ENCODE assay signal across 17 cellular contexts in the genomic region with DNA sequence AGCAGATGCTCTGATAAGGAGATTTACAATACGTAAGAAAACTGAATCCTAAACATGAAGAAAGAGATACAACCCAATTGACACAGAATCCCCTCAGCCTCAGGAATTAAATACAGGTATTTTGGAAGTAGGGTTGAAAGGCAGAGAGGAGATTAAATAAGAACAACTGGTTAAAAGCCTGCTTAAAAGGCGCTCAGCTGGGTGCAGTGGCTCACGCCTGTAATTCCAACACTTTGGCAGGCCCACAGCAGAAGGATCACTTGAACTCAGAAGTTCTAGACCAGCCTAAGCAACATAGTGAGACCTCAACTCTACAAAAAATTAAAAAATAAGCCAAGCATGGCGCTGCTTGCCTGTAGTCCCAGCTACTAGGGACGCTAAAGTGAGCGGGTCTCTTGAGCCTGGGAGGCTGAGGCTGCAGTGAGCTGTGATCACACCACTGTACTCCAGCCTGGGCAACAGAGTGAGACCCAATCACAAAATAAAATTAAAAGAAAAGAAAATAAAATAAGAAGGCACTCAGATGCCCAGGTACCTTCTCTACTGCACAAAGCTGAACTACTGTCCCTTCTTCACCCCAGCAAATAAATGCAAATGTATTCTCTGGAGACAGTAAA. TPM values are rescaled to one million over a fixed set of nuclear protein-coding genes. Genes with fewer than 3 reads are reported as not detected.
DNase-seq lines count a peak whose midpoint lies in the region; ATAC-seq, FAIRE-seq and TF ChIP-seq lines count a peak whose summit lies in the region.
"Had no signal": no experiment of that assay in that cellular context is flagged by ENCODE, and none has a peak within 500 bp of the region (broad histone marks: within the 10 kb centered on the region; RNA-seq: fewer than 3 reads in every experiment).

No MANE protein-coding gene starts in this region.

- H3K9me3 Mint-ChIP-seq in activated naive CD4-positive, alpha-beta T cell treated with anti-CD3 and anti-CD28 coated beads for 36 hours = peaks cover 2% of the 10 kb centered on the region

- H3K27ac Mint-ChIP-seq in activated naive CD4-positive, alpha-beta T cell treated with anti-CD3 and anti-CD28 coated beads for 36 hours = peak overlapping the region; percentile 52
- H3K27ac Mint-ChIP-seq in T-helper 17 cell = peak overlapping the region; percentile 77
- H3K27ac Mint-ChIP-seq: activated naive CD8-positive, alpha-beta T cell treated with anti-CD3 and anti-CD28 coated beads, Interleukin-2, amount 10 ng/mL, durations not matched to agents 7 days and 5 days had no signal

- DNase-seq in activated naive CD4-positive, alpha-beta T cell treated with anti-CD3 and anti-CD28 coated beads for 36 hours = no peak
- DNase-seq in activated naive CD4-positive, alpha-beta T cell treated with Interleukin-2 at 50 U/mL for 16 hours = no peak
- DNase-seq in T-helper 17 cell (no peak), left lung (no peak), spleen (no peak), NCI-H2171 treated with DMSO at 0.1 percent for 48 hours (lab: John Stamatoyannopoulos, UW) (no peak), pons (ENCODE audit: low spot score) (no peak), H54 (ENCODE audit: insufficient read length, low spot score) (no peak)
- DNase-seq: activated naive CD8-positive, alpha-beta T cell treated with anti-CD3 and anti-CD28 coated beads, Interleukin-2, amount 10 ng/mL, durations not matched to agents 7 days and 5 days; central memory CD4-positive, alpha-beta T cell; NCI-H187 treated with DMSO at 0.1 percent for 48 hours; NCI-H526; ovary had no signal

- intact Hi-C loops in activated naive CD4-positive, alpha-beta T cell treated with anti-CD3 and anti-CD28 coated beads for 36 hours (cut with micrococcal nuclease) = loop anchor here (1.0 kb wide), 1 partner anchor 32 kb away; no protein-coding TSS in a partner anchor
- intact Hi-C loops in left lung (cut with DNase I) = no loop called here
- intact Hi-C loops in spleen (cut with DNase I; ENCODE audit: low total_unique reads) = no loop called here

- ATAC-seq in T-helper 17 cell (no peak), left lung (peak; percentile 37)

- H3K27ac ChIP-seq in left lung (peak overlapping the region in 1 of 2 donors; percentile 49), spleen (peak overlapping the region in 5 of 8 donors; percentile 14 to 47 (median 31))
- H3K27ac ChIP-seq: ovary had no signal

- H3K27me3 Mint-ChIP-seq in activated naive CD4-positive, alpha-beta T cell treated with anti-CD3 and anti-CD28 coated beads for 36 hours (ENCODE audit: low read depth) = no peaks in the 10 kb centered on the region
- H3K27me3 Mint-ChIP-seq in T-helper 17 cell = no peaks in the 10 kb centered on the region
- H3K27me3 Mint-ChIP-seq: activated naive CD8-positive, alpha-beta T cell treated with anti-CD3 and anti-CD28 coated beads, Interleukin-2, amount 10 ng/mL, durations not matched to agents 7 days and 5 days had no signal

- WGBS in spleen, 5 donors = 86 to 91% (median 90%) methylated on average over 6 of the region's 6 CpGs

- H3K27me3 ChIP-seq in left lung (no peaks in the 10 kb centered on the region), spleen (replicated peaks in 1 of 7) (no peaks in the 10 kb centered on the region)
- H3K27me3 ChIP-seq: ovary had no signal

- CTCF ChIA-PET in activated naive CD4-positive, alpha-beta T cell treated with anti-CD3 and anti-CD28 coated beads for 36 hours (lab: Charles Lee) = interaction anchor here (1.4 kb wide), 1 partner anchor 9 kb away, joined by 9 read pairs; no protein-coding TSS in a partner anchor

- peaks cover 72% of the 10 kb centered on the region for H3K4me1 Mint-ChIP-seq in activated naive CD4-positive, alpha-beta T cell treated with anti-CD3 and anti-CD28 coated beads for 36 hours (ENCODE audit: low read depth)
- peaks cover 57% of the 10 kb centered on the region for H3K4me1 Mint-ChIP-seq in T-helper 17 cell

- TF ChIP-seq POLR2A in spleen (IDR thresholded peaks at IDR 0.05) (no peak), H54 (IDR thresholded peaks at IDR 0.05; ENCODE audit: low read depth, low read length) (no peak)

- no peak for FAIRE-seq in H54 (lab: Jason Lieb, UNC)
- FAIRE-seq: A204.1, frontal cortex, GM12878 had no signal

- H3K4me1 ChIP-seq in left lung = peaks cover 29 to 85% of the 10 kb centered on the region in 2 donors
- peaks cover 37 to 100% (median 76%) of the 10 kb centered on the region in 6 donors for H3K4me1 ChIP-seq in spleen

- no peak overlapping the region for H3K4me3 ChIP-seq in left lung
- H3K4me3 ChIP-seq in spleen = no peak overlapping the region
- H3K4me3 ChIP-seq: GM12878, HAP-1, ovary had no signal

- H3K36me3 Mint-ChIP-seq in activated naive CD4-positive, alpha-beta T cell treated with anti-CD3 and anti-CD28 coated beads for 36 hours (ENCODE audit: low read depth) = peaks cover 2% of the 10 kb centered on the region
- peaks cover 2% of the 10 kb centered on the region for H3K36me3 Mint-ChIP-seq in T-helper 17 cell (ENCODE audit: low read depth)

- H3K4me3 Mint-ChIP-seq in activated naive CD4-positive, alpha-beta T cell treated with anti-CD3 and anti-CD28 coated beads for 36 hours = no peak overlapping the region
- peak overlapping the region; percentile 12 for H3K4me3 Mint-ChIP-seq in T-helper 17 cell
- H3K4me3 Mint-ChIP-seq: activated naive CD8-positive, alpha-beta T cell treated with anti-CD3 and anti-CD28 coated beads, Interleukin-2, amount 10 ng/mL, durations not matched to agents 7 days and 5 days had no signal

- no peak for TF ChIP-seq CTCF in left lung (IDR thresholded peaks at IDR 0.05)
- TF ChIP-seq CTCF in spleen (IDR thresholded peaks at IDR 0.05 in 8 of 11, conservative IDR thresholded peaks at IDR 0.05 in 3 of 11) = no peak

- H3K9me3 ChIP-seq in T-helper 17 cell (ENCODE audit: control insufficient read depth, low read length, poor library complexity, severe bottlenecking) (no peaks in the 10 kb centered on the region), left lung (no peaks in the 10 kb centered on the region), spleen (peaks cover 0 to 3% (median 0%) of the 10 kb centered on the region in 8 donors)
- H3K9me3 ChIP-seq: HAP-1, ovary had no signal

- H3K36me3 ChIP-seq in left lung = no peaks in the 10 kb centered on the region
- H3K36me3 ChIP-seq in spleen = peaks cover 0 to 5% (median 0%) of the 10 kb centered on the region in 6 donors
- H3K36me3 ChIP-seq: HAP-1, ovary had no signal

RNA-seq across cellular contexts. Expression of gene MED13L, which starts 32.9 kb away (rescaled TPM):
- total RNA-seq in activated naive CD4-positive, alpha-beta T cell treated with anti-CD3 and anti-CD28 coated beads for 36 hours = 10 to 100 TPM; 42.4 to 46.0 TPM
- total RNA-seq in T-helper 17 cell (100 to 1,000 TPM; 184 to 193 TPM), left lung (100 to 1,000 TPM in 1 of 2 donors, 10 to 100 TPM in 1; 98.6 to 123 TPM), spleen (100 to 1,000 TPM; 184 to 255 (median 205) TPM)
- 10 to 100 TPM; 13.4 to 14.7 (median 14.4) TPM for polyA plus RNA-seq in spleen
